In the genomic region with DNA sequence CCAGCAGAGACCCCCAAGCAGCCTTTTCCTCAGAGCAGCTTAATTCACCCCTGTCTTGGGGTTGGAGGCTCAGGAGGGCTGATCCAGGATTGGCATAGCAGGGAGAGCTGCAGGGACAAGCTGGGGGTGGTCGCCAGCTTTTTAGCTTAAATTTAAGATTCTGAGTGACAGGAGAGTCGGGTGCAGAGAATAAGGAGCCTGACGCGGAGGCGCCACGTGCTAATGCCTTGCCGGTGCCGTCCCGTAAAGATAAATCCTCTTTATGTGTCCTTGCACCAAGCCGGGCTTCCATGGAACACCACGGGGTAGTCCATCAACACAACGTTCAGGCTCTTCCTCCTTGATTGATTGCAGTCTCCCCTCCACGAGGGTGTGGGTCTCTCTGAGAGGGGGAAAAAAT, we compare ENCODE assay signal across 17 cellular contexts. TPM values are rescaled to one million over a fixed set of nuclear protein-coding genes. Genes with fewer than 3 reads are reported as not detected.
DNase-seq lines count a peak whose midpoint lies in the region; TF ChIP-seq lines count a peak whose summit lies in the region.
"Had no signal": no experiment of that assay in that cellular context is flagged by ENCODE, and none has a peak within 500 bp of the region (broad histone marks: within the 10 kb centered on the region; RNA-seq: fewer than 3 reads in every experiment).

No MANE protein-coding gene starts in this region.

- H3K9me3 Mint-ChIP-seq in neural progenitor cell = peaks cover 3% of the 10 kb centered on the region
- H3K9me3 Mint-ChIP-seq: CD8-positive, alpha-beta memory T cell had no signal

- CTCF ChIA-PET in HEK293T (lab: Yijun Ruan, JAX) = interaction anchor here (0.6 kb wide), 1 partner anchor 978 kb away, joined by 4 read pairs; no protein-coding TSS in a partner anchor

- no peak overlapping the region for H3K9ac ChIP-seq in neural progenitor cell
- no peak overlapping the region for H3K9ac ChIP-seq in smooth muscle cell (ENCODE audit: low read depth)
- H3K9ac ChIP-seq: BLaER1 had no signal

- DNase-seq in NCI-H82 (lab: John Stamatoyannopoulos, UW) (peak; percentile 28), NCI-H82 treated with DMSO at 0.1 percent for 48 hours (lab: John Stamatoyannopoulos, UW; ENCODE audit: unreplicated experiment) (no peak), HEK293T (ENCODE audit: extremely low spot score) (no peak), neural progenitor cell (ENCODE audit: low spot score) (no peak), smooth muscle cell (lab: John Stamatoyannopoulos, UW; ENCODE audit: unreplicated experiment) (no peak), GOT3 (lab: John Stamatoyannopoulos, UW) (no peak)
- no peak for DNase-seq in stimulated activated CD4-positive, alpha-beta T cell treated with anti-CD3 and anti-CD28 coated beads, Interleukin-2, amount 100 ng/mL, for 24 hours
- no peak for DNase-seq in activated naive CD4-positive, alpha-beta T cell (lab: John Stamatoyannopoulos, UW)
- DNase-seq: DMS53, GF-D8, HCEC 1CT had no signal

- no peaks in the 10 kb centered on the region for H3K9me3 ChIP-seq in neural progenitor cell (ENCODE audit: low read depth)
- no peaks in the 10 kb centered on the region for H3K9me3 ChIP-seq in smooth muscle cell (replicated peaks; ENCODE audit: low read depth)

- H3K4me3 ChIP-seq in neural progenitor cell = no peak overlapping the region
- H3K4me3 ChIP-seq in smooth muscle cell = no peak overlapping the region
- H3K4me3 ChIP-seq: BLaER1, GM23338 had no signal

- H3K27me3 ChIP-seq in neural progenitor cell = peaks cover 16% of the 10 kb centered on the region
- peaks cover 7% of the 10 kb centered on the region for H3K27me3 ChIP-seq in smooth muscle cell (ENCODE audit: low read depth)

- H3K4me1 ChIP-seq in neural progenitor cell = peaks cover 53% of the 10 kb centered on the region
- peaks cover 39% of the 10 kb centered on the region for H3K4me1 ChIP-seq in smooth muscle cell (ENCODE audit: low read depth)

- H3K4me3 Mint-ChIP-seq in neural progenitor cell = no peak overlapping the region
- H3K4me3 Mint-ChIP-seq: CD8-positive, alpha-beta memory T cell; GM23338 had no signal

- H4K20me1 ChIP-seq in neural progenitor cell (ENCODE audit: low read depth) = peaks cover 62% of the 10 kb centered on the region
- peaks cover 34% of the 10 kb centered on the region for H4K20me1 ChIP-seq in smooth muscle cell (ENCODE audit: low read depth)
- H4K20me1 ChIP-seq: BLaER1 had no signal

- H3K4me2 ChIP-seq in neural progenitor cell = peak overlapping the region; percentile 45
- peak overlapping the region; percentile 67 for H3K4me2 ChIP-seq in smooth muscle cell
- H3K4me2 ChIP-seq: BLaER1, GM23338 had no signal

- H3K27ac Mint-ChIP-seq in neural progenitor cell = no peak overlapping the region
- H3K27ac Mint-ChIP-seq: CD8-positive, alpha-beta memory T cell; GM23338 had no signal

- peaks cover 53% of the 10 kb centered on the region for H3K4me1 Mint-ChIP-seq in neural progenitor cell
- H3K4me1 Mint-ChIP-seq: CD8-positive, alpha-beta memory T cell had no signal

- H2AFZ ChIP-seq in neural progenitor cell (replicated peaks) (no peak overlapping the region), smooth muscle cell (ENCODE audit: low read depth) (no peak overlapping the region)
- H2AFZ ChIP-seq: GM23338 had no signal

- 30% methylated on average over 13 of the region's 13 CpGs for WGBS in smooth muscle cell (ENCODE audit: low lambda C conversion rate)

- H3K79me2 ChIP-seq in neural progenitor cell (ENCODE audit: low read depth) (peaks cover 58% of the 10 kb centered on the region), smooth muscle cell (ENCODE audit: low read depth) (peaks cover 46% of the 10 kb centered on the region)

- TF ChIP-seq CTCF in neural progenitor cell (IDR thresholded peaks at IDR 0.05) (no peak), smooth muscle cell (IDR thresholded peaks at IDR 0.05; ENCODE audit: borderline replicate concordance, insufficient read depth, poor library complexity, severe bottlenecking) (no peak)

- H3K36me3 ChIP-seq in neural progenitor cell (no peaks in the 10 kb centered on the region), smooth muscle cell (ENCODE audit: low read depth) (no peaks in the 10 kb centered on the region)
- H3K36me3 ChIP-seq: BLaER1 had no signal

- peak overlapping the region; percentile 56 for H3K27ac ChIP-seq in neural progenitor cell
- H3K27ac ChIP-seq in smooth muscle cell (ENCODE audit: low read depth) = peak overlapping the region; percentile 70
- H3K27ac ChIP-seq: 22Rv1, BLaER1, HL-60 had no signal

- POLR2A ChIA-PET in HEK293T (lab: Yijun Ruan, JAX) = no interaction called here

- H3F3A ChIP-seq in neural progenitor cell (ENCODE audit: low read depth) = peaks cover 75% of the 10 kb centered on the region
- H3F3A ChIP-seq in smooth muscle cell (ENCODE audit: low read depth) = peaks cover 40% of the 10 kb centered on the region

- peaks cover 36% of the 10 kb centered on the region for H3K27me3 Mint-ChIP-seq in neural progenitor cell (ENCODE audit: insufficient read depth, low read depth)

- H3K36me3 Mint-ChIP-seq in neural progenitor cell = no peaks in the 10 kb centered on the region
- H3K36me3 Mint-ChIP-seq: CD8-positive, alpha-beta memory T cell had no signal

TF ChIP-seq in HEK293T, 16 proteins besides CTCF, POLR2A, EP300 and RAD21:
- TF ChIP-seq, protein P1, sequence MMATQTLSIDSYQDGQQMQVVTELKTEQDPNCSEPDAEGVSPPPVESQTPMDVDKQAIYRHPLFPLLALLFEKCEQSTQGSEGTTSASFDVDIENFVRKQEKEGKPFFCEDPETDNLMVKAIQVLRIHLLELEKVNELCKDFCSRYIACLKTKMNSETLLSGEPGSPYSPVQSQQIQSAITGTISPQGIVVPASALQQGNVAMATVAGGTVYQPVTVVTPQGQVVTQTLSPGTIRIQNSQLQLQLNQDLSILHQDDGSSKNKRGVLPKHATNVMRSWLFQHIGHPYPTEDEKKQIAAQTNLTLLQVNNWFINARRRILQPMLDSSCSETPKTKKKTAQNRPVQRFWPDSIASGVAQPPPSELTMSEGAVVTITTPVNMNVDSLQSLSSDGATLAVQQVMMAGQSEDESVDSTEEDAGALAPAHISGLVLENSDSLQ (IDR thresholded peaks at IDR 0.05) = peak; percentile 20; the same call in 1 of the 2 replicates
- TF ChIP-seq SUZ12 (IDR thresholded peaks at IDR 0.05) (no peak), FOXK2 (IDR thresholded peaks at IDR 0.05) (no peak)

RNA-seq across cellular contexts. Expression of gene DLK1, which starts 3.8 kb away (rescaled TPM):
- 312 and 1,018 TPM in 2 replicates for total RNA-seq in neural progenitor cell (ENCODE audit: low replicate concordance)
- 3,515 and 3,549 TPM in 2 replicates for total RNA-seq in smooth muscle cell
- 10,448 and 15,731 TPM in 2 replicates for polyA plus RNA-seq in smooth muscle cell
- total RNA-seq: A673; CD8-positive, alpha-beta memory T cell had no signal
- polyA plus RNA-seq: CD8-positive, alpha-beta memory T cell had no signal
